In the genomic region with DNA sequence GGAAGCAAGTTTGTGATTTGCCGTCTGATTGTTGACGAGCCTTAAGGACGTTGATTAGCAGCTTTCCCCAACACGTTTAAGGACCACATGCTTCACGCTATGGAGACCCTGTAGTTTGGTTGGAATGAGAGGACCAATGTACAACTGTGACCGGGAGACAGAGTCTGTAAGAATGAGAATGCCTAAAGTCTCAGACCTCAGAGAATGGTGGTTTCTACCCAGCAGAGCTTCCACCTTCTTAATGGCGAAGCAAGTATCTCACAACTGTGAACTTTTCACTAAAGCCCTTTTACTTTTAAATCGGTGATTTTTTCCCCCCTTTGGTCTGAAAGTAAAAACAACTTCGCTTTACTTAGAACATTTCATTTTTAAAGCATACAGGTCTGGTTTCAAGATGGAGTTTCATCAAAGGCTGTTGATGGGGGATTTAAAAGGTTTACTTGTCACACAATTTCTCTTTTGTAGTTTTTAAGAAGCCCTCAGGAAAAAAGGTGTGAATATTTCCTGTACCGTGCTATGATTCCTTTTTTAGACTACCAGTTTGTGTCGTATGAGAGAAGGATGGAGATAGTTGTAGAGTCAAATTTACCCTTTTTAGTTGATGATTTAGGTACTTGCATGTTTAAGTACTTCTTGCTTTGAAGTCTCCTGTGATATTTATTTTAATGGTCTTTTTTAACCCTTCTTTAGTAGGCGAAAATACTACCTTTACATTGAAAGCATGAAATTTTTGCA, we compare ENCODE assay signal across 8 cellular contexts. TPM values are rescaled to one million over a fixed set of nuclear protein-coding genes. Genes with fewer than 3 reads are reported as not detected.
DNase-seq lines count a peak whose midpoint lies in the region; ATAC-seq and TF ChIP-seq lines count a peak whose summit lies in the region.

No MANE protein-coding gene starts in this region.

- peaks cover 51% of the 10 kb centered on the region for H3K36me3 Mint-ChIP-seq in activated CD4-positive, alpha-beta T cell treated with anti-CD3 and anti-CD28 coated beads, Interleukin-2, amount 10 ng/mL, durations not matched to agents 7 days and 5 days (ENCODE audit: low read depth)
- H3K36me3 Mint-ChIP-seq in activated T-helper 1 cell treated with anti-CD3 and anti-CD28 coated beads, Interleukin-12 subunit alpha, Interleukin-12 subunit beta, Interleukin-2, Interleukin-4 antibody, amounts not matched to agents 30 ng/mL and 10 ng/mL and 1 ng/mL, durations not matched to agents 14 hours and 24 hours and 36 hours (ENCODE audit: low read depth) = peaks cover 9% of the 10 kb centered on the region

- H3K4me3 Mint-ChIP-seq in activated CD4-positive, alpha-beta T cell treated with anti-CD3 and anti-CD28 coated beads, Interleukin-2, amount 10 ng/mL, durations not matched to agents 7 days and 5 days = peak overlapping the region; percentile 94
- H3K4me3 Mint-ChIP-seq in activated T-helper 1 cell treated with anti-CD3 and anti-CD28 coated beads, Interleukin-12 subunit alpha, Interleukin-12 subunit beta, Interleukin-2, Interleukin-4 antibody, amounts not matched to agents 30 ng/mL and 10 ng/mL and 1 ng/mL, durations not matched to agents 14 hours and 24 hours and 36 hours = peak overlapping the region; percentile 92

- no peaks in the 10 kb centered on the region for H3K27me3 Mint-ChIP-seq in activated CD4-positive, alpha-beta T cell treated with anti-CD3 and anti-CD28 coated beads, Interleukin-2, amount 10 ng/mL, durations not matched to agents 7 days and 5 days
- no peaks in the 10 kb centered on the region for H3K27me3 Mint-ChIP-seq in activated T-helper 1 cell treated with anti-CD3 and anti-CD28 coated beads, Interleukin-12 subunit alpha, Interleukin-12 subunit beta, Interleukin-2, Interleukin-4 antibody, amounts not matched to agents 30 ng/mL and 10 ng/mL and 1 ng/mL, durations not matched to agents 14 hours and 24 hours and 36 hours (ENCODE audit: insufficient read depth)

- intact Hi-C loops in activated T-helper 1 cell treated with anti-CD3 and anti-CD28 coated beads, Interleukin-12 subunit alpha, Interleukin-12 subunit beta, Interleukin-2, Interleukin-4 antibody, amounts not matched to agents 30 ng/mL and 10 ng/mL and 1 ng/mL, durations not matched to agents 14 hours and 24 hours and 36 hours (cut with micrococcal nuclease) = loop anchor here (5.0 to 10.0 kb wide), 8 partner anchors 89 to 941 kb away; a partner anchor contains a TSS

- H3K27ac ChIP-seq in thoracic aorta = no peak overlapping the region

- peaks cover 3 to 13% of the 10 kb centered on the region in 2 donors for H3K4me1 ChIP-seq in thoracic aorta (ENCODE audit: control insufficient read depth in 1 of 2, low read depth in 2 of 2)

- POLR2A ChIA-PET in activated CD4-positive, alpha-beta T cell treated with anti-CD3 and anti-CD28 coated beads, Interleukin-2, amount 10 ng/mL, durations not matched to agents 7 days and 5 days (lab: Charles Lee) = no interaction called here

- H3K36me3 ChIP-seq in kidney epithelial cell (ENCODE audit: control insufficient read depth, insufficient read depth, low read length) (no peaks in the 10 kb centered on the region), thoracic aorta (no peaks in the 10 kb centered on the region)

- H3K27me3 ChIP-seq in kidney epithelial cell (ENCODE audit: control insufficient read depth, insufficient read depth, low read length) (no peaks in the 10 kb centered on the region), thoracic aorta (replicated peaks; ENCODE audit: insufficient read depth) (no peaks in the 10 kb centered on the region)

- no peaks in the 10 kb centered on the region for H3K9me3 ChIP-seq in thoracic aorta

- no peaks in the 10 kb centered on the region for H3K9me3 Mint-ChIP-seq in activated CD4-positive, alpha-beta T cell treated with anti-CD3 and anti-CD28 coated beads, Interleukin-2, amount 10 ng/mL, durations not matched to agents 7 days and 5 days
- H3K9me3 Mint-ChIP-seq in activated T-helper 1 cell treated with anti-CD3 and anti-CD28 coated beads, Interleukin-12 subunit alpha, Interleukin-12 subunit beta, Interleukin-2, Interleukin-4 antibody, amounts not matched to agents 30 ng/mL and 10 ng/mL and 1 ng/mL, durations not matched to agents 14 hours and 24 hours and 36 hours = no peaks in the 10 kb centered on the region

- no peak for DNase-seq in activated CD4-positive, alpha-beta T cell treated with anti-CD3 and anti-CD28 coated beads, Interleukin-2, amount 10 ng/mL, durations not matched to agents 7 days and 5 days
- no peak for DNase-seq in activated CD4-positive, alpha-beta T cell treated with anti-CD3 and anti-CD28 coated beads for 4 hours
- DNase-seq in activated T-helper 1 cell treated with anti-CD3 and anti-CD28 coated beads, Interleukin-12 subunit alpha, Interleukin-12 subunit beta, Interleukin-2, Interleukin-4 antibody, amounts not matched to agents 30 ng/mL and 10 ng/mL and 1 ng/mL, durations not matched to agents 14 hours and 24 hours and 36 hours (ENCODE audit: low spot score) = no peak
- DNase-seq in kidney epithelial cell (ENCODE audit: low read depth) = no peak
- no peak for DNase-seq in thoracic aorta (ENCODE audit: low spot score)
- DNase-seq in iPS-NIHi7 (ENCODE audit: extremely low spot score) = no peak
- DNase-seq in activated CD4-positive, CD25-positive, alpha-beta regulatory T cell (lab: John Stamatoyannopoulos, UW) = no peak

- CTCF ChIA-PET in activated CD4-positive, alpha-beta T cell treated with anti-CD3 and anti-CD28 coated beads, Interleukin-2, amount 10 ng/mL, durations not matched to agents 7 days and 5 days (lab: Charles Lee) = interaction anchor here (0.6 kb wide), 1 partner anchor 646 kb away, joined by 3 read pairs; no protein-coding TSS in a partner anchor

- no peak for TF ChIP-seq CTCF in kidney epithelial cell (IDR thresholded peaks at IDR 0.05; ENCODE audit: insufficient read depth, low read length, poor library complexity, severe bottlenecking)
- TF ChIP-seq CTCF in thoracic aorta (IDR thresholded peaks at IDR 0.05) = no peak

- ATAC-seq in thoracic aorta (ENCODE audit: insufficient number of reproducible peaks, low FRiP score, low read depth) (no peak), GM19023 (IDR thresholded peaks at IDR 0.05; ENCODE audit: unreplicated experiment) (no peak)

- peaks cover 76% of the 10 kb centered on the region for H3K4me1 Mint-ChIP-seq in activated CD4-positive, alpha-beta T cell treated with anti-CD3 and anti-CD28 coated beads, Interleukin-2, amount 10 ng/mL, durations not matched to agents 7 days and 5 days
- peaks cover 77% of the 10 kb centered on the region for H3K4me1 Mint-ChIP-seq in activated T-helper 1 cell treated with anti-CD3 and anti-CD28 coated beads, Interleukin-12 subunit alpha, Interleukin-12 subunit beta, Interleukin-2, Interleukin-4 antibody, amounts not matched to agents 30 ng/mL and 10 ng/mL and 1 ng/mL, durations not matched to agents 14 hours and 24 hours and 36 hours (ENCODE audit: low read depth)

- H3K4me3 ChIP-seq in kidney epithelial cell (ENCODE audit: low read depth, low read length) (peak overlapping the region; percentile 92), thoracic aorta (peak overlapping the region; percentile 95)

- peak overlapping the region; percentile 95 for H3K27ac Mint-ChIP-seq in activated CD4-positive, alpha-beta T cell treated with anti-CD3 and anti-CD28 coated beads, Interleukin-2, amount 10 ng/mL, durations not matched to agents 7 days and 5 days
- H3K27ac Mint-ChIP-seq in activated T-helper 1 cell treated with anti-CD3 and anti-CD28 coated beads, Interleukin-12 subunit alpha, Interleukin-12 subunit beta, Interleukin-2, Interleukin-4 antibody, amounts not matched to agents 30 ng/mL and 10 ng/mL and 1 ng/mL, durations not matched to agents 14 hours and 24 hours and 36 hours = peak overlapping the region; percentile 86

RNA-seq across cellular contexts. Expression of a gene that starts 1.5 kb away (rescaled TPM):
- 10 to 100 TPM; 93.0 to 93.5 TPM for total RNA-seq in activated CD4-positive, alpha-beta T cell treated with anti-CD3 and anti-CD28 coated beads, Interleukin-2, amount 10 ng/mL, durations not matched to agents 7 days and 5 days
- total RNA-seq in activated T-helper 1 cell treated with anti-CD3 and anti-CD28 coated beads, Interleukin-12 subunit alpha, Interleukin-12 subunit beta, Interleukin-2, Interleukin-4 antibody, amounts not matched to agents 30 ng/mL and 10 ng/mL and 1 ng/mL, durations not matched to agents 14 hours and 24 hours and 36 hours = 28.8 and 31.8 TPM in 2 replicates
- total RNA-seq in kidney epithelial cell (19.7 and 20.5 TPM in 2 replicates), thoracic aorta (10 to 100 TPM; 13.5 to 23.4 TPM)
